Comparison of ENCODE assay signal across 35 cellular contexts in the genomic region with DNA sequence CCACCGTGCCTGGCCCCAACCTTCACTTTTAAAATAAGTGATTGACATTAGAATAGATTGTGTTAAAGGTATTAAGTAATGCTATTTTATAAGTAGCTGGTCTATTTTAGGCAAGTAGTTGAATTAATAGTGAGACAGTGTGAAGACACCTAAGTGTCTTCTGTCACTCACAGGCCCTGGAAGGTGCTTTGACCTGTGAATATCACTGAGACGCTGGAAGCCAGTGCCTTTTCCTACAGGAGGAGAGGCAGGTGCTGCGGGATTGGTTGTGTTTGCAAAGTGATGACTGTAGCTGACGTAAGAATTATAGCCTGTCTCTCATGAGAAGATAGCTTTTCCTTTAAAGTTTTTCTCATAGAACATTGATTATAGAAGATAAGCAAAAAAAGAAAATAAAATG.
"Had no signal": no experiment of that assay in that cellular context is flagged by ENCODE, and none has a peak within 500 bp of the region (broad histone marks: within the 10 kb centered on the region; RNA-seq: fewer than 3 reads in every experiment).

No MANE protein-coding gene starts in this region.

- ATAC-seq: body of pancreas; effector memory CD8-positive, alpha-beta T cell; left colon; naive thymus-derived CD4-positive, alpha-beta T cell; sciatic nerve; stimulated activated naive CD8-positive, alpha-beta T cell treated with anti-CD3 and anti-CD28 coated beads, Interleukin-15, amount 100 ng/mL, for 72 hours had no signal

- H3K27ac Mint-ChIP-seq: activated CD4-positive, alpha-beta memory T cell treated with anti-CD3 and anti-CD28 coated beads for 36 hours; activated CD4-positive, alpha-beta T cell treated with anti-CD3 and anti-CD28 coated beads, Interleukin-2, amount 10 ng/mL, durations not matched to agents 24 days and 14 days; activated naive CD4-positive, alpha-beta T cell treated with anti-CD3 and anti-CD28 coated beads for 36 hours; activated naive CD8-positive, alpha-beta T cell treated with anti-CD3 and anti-CD28 coated beads for 36 hours; activated T-helper 1 cell treated with anti-CD3 and anti-CD28 coated beads, Interleukin-12 subunit alpha, Interleukin-12 subunit beta, Interleukin-2, Interleukin-4 antibody, amounts not matched to agents 30 ng/mL and 10 ng/mL and 1 ng/mL, durations not matched to agents 14 hours and 24 hours and 36 hours; effector memory CD8-positive, alpha-beta T cell; memory B cell; naive thymus-derived CD4-positive, alpha-beta T cell; T-helper 1 cell treated with Interleukin-12 subunit alpha and Interleukin-12 subunit beta and Interleukin-4 antibody, amounts not matched to agents 30 μg/mL and 1 μg/mL, for 36 hours had no signal

- H3K4me3 Mint-ChIP-seq: activated CD4-positive, alpha-beta memory T cell treated with anti-CD3 and anti-CD28 coated beads for 36 hours; activated CD4-positive, alpha-beta T cell treated with anti-CD3 and anti-CD28 coated beads, Interleukin-2, amount 10 ng/mL, durations not matched to agents 24 days and 14 days; activated naive CD4-positive, alpha-beta T cell treated with anti-CD3 and anti-CD28 coated beads for 36 hours; activated naive CD8-positive, alpha-beta T cell treated with anti-CD3 and anti-CD28 coated beads for 36 hours; activated T-helper 1 cell treated with anti-CD3 and anti-CD28 coated beads, Interleukin-12 subunit alpha, Interleukin-12 subunit beta, Interleukin-2, Interleukin-4 antibody, amounts not matched to agents 30 ng/mL and 10 ng/mL and 1 ng/mL, durations not matched to agents 14 hours and 24 hours and 36 hours; effector memory CD8-positive, alpha-beta T cell; immature natural killer cell; memory B cell; naive thymus-derived CD4-positive, alpha-beta T cell; neural crest cell; stimulated activated naive CD8-positive, alpha-beta T cell treated with anti-CD3 and anti-CD28 coated beads, Interleukin-15, amount 100 ng/mL, for 72 hours; T-helper 1 cell treated with Interleukin-12 subunit alpha and Interleukin-12 subunit beta and Interleukin-4 antibody, amounts not matched to agents 30 μg/mL and 1 μg/mL, for 36 hours had no signal

- H3K9me3 Mint-ChIP-seq: activated CD4-positive, alpha-beta memory T cell treated with anti-CD3 and anti-CD28 coated beads for 36 hours; activated CD4-positive, alpha-beta T cell treated with anti-CD3 and anti-CD28 coated beads, Interleukin-2, amount 10 ng/mL, durations not matched to agents 24 days and 14 days; activated naive CD4-positive, alpha-beta T cell treated with anti-CD3 and anti-CD28 coated beads for 36 hours; activated naive CD8-positive, alpha-beta T cell treated with anti-CD3 and anti-CD28 coated beads for 36 hours; activated T-helper 1 cell treated with anti-CD3 and anti-CD28 coated beads, Interleukin-12 subunit alpha, Interleukin-12 subunit beta, Interleukin-2, Interleukin-4 antibody, amounts not matched to agents 30 ng/mL and 10 ng/mL and 1 ng/mL, durations not matched to agents 14 hours and 24 hours and 36 hours; effector memory CD8-positive, alpha-beta T cell; immature natural killer cell; memory B cell; naive thymus-derived CD4-positive, alpha-beta T cell; neural crest cell; stimulated activated naive CD8-positive, alpha-beta T cell treated with anti-CD3 and anti-CD28 coated beads, Interleukin-15, amount 100 ng/mL, for 72 hours; T-helper 1 cell treated with Interleukin-12 subunit alpha and Interleukin-12 subunit beta and Interleukin-4 antibody, amounts not matched to agents 30 μg/mL and 1 μg/mL, for 36 hours had no signal

- H3K36me3 Mint-ChIP-seq: activated naive CD8-positive, alpha-beta T cell treated with anti-CD3 and anti-CD28 coated beads for 36 hours had no signal

- H3K27me3 Mint-ChIP-seq: activated CD4-positive, alpha-beta memory T cell treated with anti-CD3 and anti-CD28 coated beads for 36 hours; activated CD4-positive, alpha-beta T cell treated with anti-CD3 and anti-CD28 coated beads, Interleukin-2, amount 10 ng/mL, durations not matched to agents 24 days and 14 days; activated naive CD8-positive, alpha-beta T cell treated with anti-CD3 and anti-CD28 coated beads for 36 hours; effector memory CD8-positive, alpha-beta T cell; memory B cell; naive thymus-derived CD4-positive, alpha-beta T cell; stimulated activated naive CD8-positive, alpha-beta T cell treated with anti-CD3 and anti-CD28 coated beads, Interleukin-15, amount 100 ng/mL, for 72 hours had no signal

- DNase-seq: activated CD4-positive, alpha-beta memory T cell treated with anti-CD3 and anti-CD28 coated beads for 36 hours; activated CD4-positive, alpha-beta T cell treated with anti-CD3 and anti-CD28 coated beads, Interleukin-2, amount 10 ng/mL, durations not matched to agents 24 days and 14 days; activated CD4-positive, CD25-positive, alpha-beta regulatory T cell treated with anti-CD3 and anti-CD28 coated beads, Interleukin-2, amount 50 U/mL, for 72 hours; activated CD8-positive, alpha-beta memory T cell treated with anti-CD3 and anti-CD28 coated beads, Interleukin-2, amount 50 U/mL, for 4 hours; activated effector memory CD4-positive, alpha-beta T cell treated with anti-CD3 and anti-CD28 coated beads, Interleukin-2, amount 50 U/mL, for 16 hours; activated naive CD4-positive, alpha-beta T cell treated with anti-CD3 and anti-CD28 coated beads for 36 hours; activated naive CD8-positive, alpha-beta T cell treated with anti-CD3 and anti-CD28 coated beads for 36 hours; activated T-cell treated with anti-CD3 and anti-CD28 coated beads, Interleukin-2, amount 50 U/mL, for 1 hour; adrenal gland; aorta; body of pancreas; cerebellar nuclear complex; colonic mucosa; effector memory CD8-positive, alpha-beta T cell; hippocampal formation; immature natural killer cell; kidney; left colon; midbrain; naive thymus-derived CD4-positive, alpha-beta T cell; occipital lobe; posterior cingulate gyrus; stimulated activated CD4-positive, alpha-beta T cell treated with anti-CD3 and anti-CD28 coated beads, Interleukin-12 subunit alpha, Interleukin-12 subunit beta, amount 100 ng/mL, for 4 hours; stimulated activated CD4-positive, alpha-beta T cell treated with anti-CD3 and anti-CD28 coated beads, Interleukin-4, amount 100 ng/mL, for 1 hour; stimulated activated naive CD8-positive, alpha-beta T cell treated with anti-CD3 and anti-CD28 coated beads, Interleukin-15, amount 100 ng/mL, for 72 hours; substantia nigra; SW 1271; T-helper 9 cell; thyroid gland; WERI-Rb-1 had no signal
